Comparison of ENCODE assay signal across 17 cellular contexts in genomic region chr5:145776886-145777285, GRCh38. TPM values are rescaled to one million over a fixed set of nuclear protein-coding genes. Genes with fewer than 3 reads are reported as not detected.
DNase-seq lines count a peak whose midpoint lies in the region; TF ChIP-seq lines count a peak whose summit lies in the region.
"Had no signal": no experiment of that assay in that cellular context is flagged by ENCODE, and none has a peak within 500 bp of the region (broad histone marks: within the 10 kb centered on the region; RNA-seq: fewer than 3 reads in every experiment).

No MANE protein-coding gene starts in this region.

- DNase-seq in MCF 10A (ENCODE audit: unreplicated experiment), result peak; percentile 69
- no peak for DNase-seq in breast epithelium (ENCODE audit: low spot score in 2 of 2)
- peak; percentile 43 for DNase-seq in adipocyte (ENCODE audit: low read depth)
- peak; percentile 67 for DNase-seq in fibroblast of mammary gland (ENCODE audit: low read depth)
- DNase-seq in NCI-H2196 treated with DMSO at 0.1 percent for 48 hours (lab: John Stamatoyannopoulos, UW; ENCODE audit: unreplicated experiment), result no peak
- no peak for DNase-seq in mesenteric fat pad (ENCODE audit: low spot score)
- DNase-seq in NCI-H2029 treated with DMSO at 0.1 percent for 48 hours (lab: John Stamatoyannopoulos, UW), result no peak
- DNase-seq: 8988T, cerebellar nuclear complex, hypothalamus, NCI-H2227 treated with DMSO at 0.1 percent for 48 hours, small intestine had no signal

- no peaks in the 10 kb centered on the region for H3K27me3 Mint-ChIP-seq in MCF 10A (ENCODE audit: insufficient read depth, unreplicated experiment)
- H3K27me3 Mint-ChIP-seq: activated naive CD4-positive, alpha-beta T cell treated with anti-CD3 and anti-CD28 coated beads, Interleukin-2, amount 50 U/mL, for 24 hours had no signal

- TF ChIP-seq POLR2A in breast epithelium (IDR thresholded peaks at IDR 0.05), result no peak

- POLR2A ChIA-PET in MCF 10A (lab: Yijun Ruan, JAX), result interaction anchor here (1.2 to 1.8 kb wide), 2 partner anchors 12 to 95 kb away, joined by 3 to 4 read pairs; no protein-coding TSS in a partner anchor

- H3K27ac ChIP-seq in breast epithelium, result no peak overlapping the region
- peak overlapping the region; percentile 7 for H3K27ac ChIP-seq in skeletal muscle tissue (ENCODE audit: low read depth, low read length)
- H3K27ac ChIP-seq: KMS-11, upper lobe of left lung had no signal

- intact Hi-C loops in MCF 10A (cut with micrococcal nuclease), result no loop called here
- intact Hi-C loops in breast epithelium (cut with DNase I; ENCODE audit: low total_unique reads), result no loop called here

- no peak for TF ChIP-seq CTCF in MCF 10A (IDR thresholded peaks at IDR 0.05; ENCODE audit: unreplicated experiment)
- no peak for TF ChIP-seq CTCF in breast epithelium (IDR thresholded peaks at IDR 0.05)
- no peak for TF ChIP-seq CTCF in fibroblast of mammary gland (conservative IDR thresholded peaks at IDR 0.05; ENCODE audit: control insufficient read depth, insufficient read depth, low read depth, low read length)

- H3K36me3 Mint-ChIP-seq in MCF 10A (ENCODE audit: insufficient read depth, unreplicated experiment), result no peaks in the 10 kb centered on the region
- H3K36me3 Mint-ChIP-seq: activated naive CD4-positive, alpha-beta T cell treated with anti-CD3 and anti-CD28 coated beads, Interleukin-2, amount 50 U/mL, for 24 hours; stimulated activated effector memory CD8-positive, alpha-beta T cell treated with anti-CD3 and anti-CD28 coated beads, Interleukin-12 subunit alpha, Interleukin-12 subunit beta, amount 100 ng/mL, for 72 hours had no signal

- H3K9me3 Mint-ChIP-seq in MCF 10A (ENCODE audit: unreplicated experiment), result no peaks in the 10 kb centered on the region
- H3K9me3 Mint-ChIP-seq: activated naive CD4-positive, alpha-beta T cell treated with anti-CD3 and anti-CD28 coated beads, Interleukin-2, amount 50 U/mL, for 24 hours; stimulated activated effector memory CD8-positive, alpha-beta T cell treated with anti-CD3 and anti-CD28 coated beads, Interleukin-12 subunit alpha, Interleukin-12 subunit beta, amount 100 ng/mL, for 72 hours had no signal

- peak overlapping the region; percentile 80 for H3K27ac Mint-ChIP-seq in MCF 10A (ENCODE audit: low read depth, unreplicated experiment)
- H3K27ac Mint-ChIP-seq: activated naive CD4-positive, alpha-beta T cell treated with anti-CD3 and anti-CD28 coated beads, Interleukin-2, amount 50 U/mL, for 24 hours; stimulated activated effector memory CD8-positive, alpha-beta T cell treated with anti-CD3 and anti-CD28 coated beads, Interleukin-12 subunit alpha, Interleukin-12 subunit beta, amount 100 ng/mL, for 72 hours had no signal

- BruUV-seq in MCF 10A (replicated peaks; lab: Mats Ljungman, UMichigan), result no TSS peak

- H3K9ac ChIP-seq in adipocyte (ENCODE audit: low read length) (no peak overlapping the region), skeletal muscle tissue (ENCODE audit: low read depth in 1 of 3, low read length in 3 of 3) (no peak overlapping the region)
- H3K9ac ChIP-seq: KMS-11 had no signal

- CTCF ChIA-PET in MCF 10A (lab: Yijun Ruan, JAX), result interaction anchor here (0.7 to 1.1 kb wide), 3 partner anchors 13 to 111 kb away, joined by 3 read pairs; no protein-coding TSS in a partner anchor

- H3K4me3 Mint-ChIP-seq in MCF 10A (ENCODE audit: unreplicated experiment), result no peak overlapping the region
- H3K4me3 Mint-ChIP-seq: activated naive CD4-positive, alpha-beta T cell treated with anti-CD3 and anti-CD28 coated beads, Interleukin-2, amount 50 U/mL, for 24 hours; stimulated activated effector memory CD8-positive, alpha-beta T cell treated with anti-CD3 and anti-CD28 coated beads, Interleukin-12 subunit alpha, Interleukin-12 subunit beta, amount 100 ng/mL, for 72 hours had no signal

- H3K4me1 ChIP-seq in breast epithelium (no peaks in the 10 kb centered on the region), adipocyte (ENCODE audit: control insufficient read depth, insufficient read depth, low read length) (peaks cover 22% of the 10 kb centered on the region), skeletal muscle tissue (ENCODE audit: control insufficient read depth in 3 of 3, insufficient read depth in 3 of 3, low read length in 3 of 3) (no peaks in the 10 kb centered on the region)
- H3K4me1 ChIP-seq: upper lobe of left lung had no signal

- peaks cover 27% of the 10 kb centered on the region for H3K4me1 Mint-ChIP-seq in MCF 10A (ENCODE audit: insufficient read depth, unreplicated experiment)
- H3K4me1 Mint-ChIP-seq: activated naive CD4-positive, alpha-beta T cell treated with anti-CD3 and anti-CD28 coated beads, Interleukin-2, amount 50 U/mL, for 24 hours; stimulated activated effector memory CD8-positive, alpha-beta T cell treated with anti-CD3 and anti-CD28 coated beads, Interleukin-12 subunit alpha, Interleukin-12 subunit beta, amount 100 ng/mL, for 72 hours had no signal

- H3K27me3 ChIP-seq in breast epithelium, result no peaks in the 10 kb centered on the region
- no peaks in the 10 kb centered on the region for H3K27me3 ChIP-seq in adipocyte (replicated peaks; ENCODE audit: control insufficient read depth, insufficient read depth, low read length)
- H3K27me3 ChIP-seq in skeletal muscle tissue (ENCODE audit: control insufficient read depth in 3 of 3, insufficient read depth in 3 of 3, low read length in 3 of 3), result no peaks in the 10 kb centered on the region
- H3K27me3 ChIP-seq: upper lobe of left lung had no signal

- H3K4me3 ChIP-seq in breast epithelium (no peak overlapping the region), adipocyte (ENCODE audit: low read length) (peak overlapping the region; percentile 30), fibroblast of mammary gland (ENCODE audit: control insufficient read depth, low read depth, low read length) (no peak overlapping the region), skeletal muscle tissue (ENCODE audit: low read length in 3 of 3) (no peak overlapping the region)
- H3K4me3 ChIP-seq: upper lobe of left lung had no signal

- H3K9me3 ChIP-seq in breast epithelium (no peaks in the 10 kb centered on the region), adipocyte (ENCODE audit: control insufficient read depth, low read length) (no peaks in the 10 kb centered on the region), skeletal muscle tissue (ENCODE audit: control insufficient read depth in 3 of 3, low read length in 3 of 3) (no peaks in the 10 kb centered on the region)
- H3K9me3 ChIP-seq: upper lobe of left lung had no signal

- H3K36me3 ChIP-seq in breast epithelium (no peaks in the 10 kb centered on the region), adipocyte (ENCODE audit: control insufficient read depth, insufficient read depth, low read length, severe bottlenecking) (no peaks in the 10 kb centered on the region), skeletal muscle tissue (ENCODE audit: control insufficient read depth in 3 of 3, insufficient read depth in 3 of 3, low read length in 3 of 3) (no peaks in the 10 kb centered on the region)
- H3K36me3 ChIP-seq: upper lobe of left lung had no signal

RNA-seq across cellular contexts. Expression of gene PRELID2, which starts 58.3 kb away (rescaled TPM):
- total RNA-seq in MCF 10A (2022) (11.4 and 11.7 TPM in 2 replicates), breast epithelium (10 to 100 TPM; 15.5 to 24.6 (median 23.1) TPM), skeletal muscle tissue (59.5 TPM), mesenteric fat pad (7.7 TPM)

Comparison
In these comparisons a context has a peak if more than half of its experiments do, and no peak if none do; other contexts are left out.
1. DNase-seq: peak in MCF 10A (single experiment), adipocyte (single experiment) and fibroblast of mammary gland (single experiment); none in breast epithelium (0 of 2), NCI-H2196 treated with DMSO at 0.1 percent for 48 hours (single experiment), mesenteric fat pad (single experiment) and NCI-H2029 treated with DMSO at 0.1 percent for 48 hours (single experiment).